1 cellular context compared by ENCODE assay signal in the genomic region with DNA sequence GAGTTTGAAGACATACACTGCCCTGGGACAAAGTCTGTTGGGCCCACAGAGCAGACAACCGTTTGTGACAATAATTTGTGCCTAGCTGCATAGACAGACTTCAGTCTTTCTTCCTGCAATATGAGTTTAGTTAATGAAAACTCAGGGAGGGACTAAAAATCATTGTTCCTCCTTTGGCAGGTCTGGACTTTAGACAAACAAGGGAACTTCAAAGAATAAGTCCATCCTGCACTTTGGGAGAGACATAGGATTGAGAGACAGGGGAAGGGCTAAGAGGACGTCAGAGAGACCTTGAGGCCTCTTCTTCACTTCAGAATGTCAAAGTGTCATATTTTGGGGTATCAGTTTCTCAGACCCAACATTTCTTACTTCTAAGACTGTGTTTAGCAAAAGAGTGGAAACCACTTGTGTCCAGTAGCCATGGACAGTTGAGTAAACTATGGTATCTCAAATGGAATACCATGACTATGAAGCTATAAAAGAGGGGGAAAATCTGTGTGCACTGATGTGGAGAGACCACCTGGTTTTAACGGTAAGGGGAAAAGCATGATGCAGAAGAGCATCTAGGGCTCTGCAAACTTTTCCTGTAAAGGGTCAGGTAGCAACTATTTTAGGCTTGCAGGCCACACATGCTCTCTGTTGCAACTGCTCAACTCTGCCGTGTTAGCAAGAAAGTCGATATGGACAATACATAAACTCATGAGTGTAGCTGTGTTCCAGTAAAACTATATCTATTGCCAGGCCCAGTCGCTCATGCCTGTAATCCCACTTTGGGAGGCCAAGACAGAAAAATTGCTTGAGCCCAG.
TF ChIP-seq lines count a peak whose summit lies in the region.

No MANE protein-coding gene starts in this region.

TF ChIP-seq in HepG2, 621 proteins besides CTCF, POLR2A, EP300 and RAD21 (continued from another document and continues in another):
- TF ChIP-seq, protein P1, sequence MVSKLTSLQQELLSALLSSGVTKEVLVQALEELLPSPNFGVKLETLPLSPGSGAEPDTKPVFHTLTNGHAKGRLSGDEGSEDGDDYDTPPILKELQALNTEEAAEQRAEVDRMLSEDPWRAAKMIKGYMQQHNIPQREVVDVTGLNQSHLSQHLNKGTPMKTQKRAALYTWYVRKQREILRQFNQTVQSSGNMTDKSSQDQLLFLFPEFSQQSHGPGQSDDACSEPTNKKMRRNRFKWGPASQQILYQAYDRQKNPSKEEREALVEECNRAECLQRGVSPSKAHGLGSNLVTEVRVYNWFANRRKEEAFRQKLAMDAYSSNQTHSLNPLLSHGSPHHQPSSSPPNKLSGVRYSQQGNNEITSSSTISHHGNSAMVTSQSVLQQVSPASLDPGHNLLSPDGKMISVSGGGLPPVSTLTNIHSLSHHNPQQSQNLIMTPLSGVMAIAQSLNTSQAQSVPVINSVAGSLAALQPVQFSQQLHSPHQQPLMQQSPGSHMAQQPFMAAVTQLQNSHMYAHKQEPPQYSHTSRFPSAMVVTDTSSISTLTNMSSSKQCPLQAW (CRISPR knock-in tag; IDR thresholded peaks at IDR 0.05), result 0 out of 2 replicates have a peak, but pooled peaks have one; percentile 7
- peak; percentile 29 for TF ChIP-seq TEAD3 (CRISPR knock-in tag; optimal IDR thresholded peaks at IDR 0.05; ENCODE audit: borderline replicate concordance)
- no peak for TF ChIP-seq ZNF616 (CRISPR knock-in tag; IDR thresholded peaks at IDR 0.05; ENCODE audit: low read depth)
- TF ChIP-seq KDM3A (CRISPR knock-in tag; IDR thresholded peaks at IDR 0.05; ENCODE audit: low read depth), result no peak
- TF ChIP-seq, protein P2, sequence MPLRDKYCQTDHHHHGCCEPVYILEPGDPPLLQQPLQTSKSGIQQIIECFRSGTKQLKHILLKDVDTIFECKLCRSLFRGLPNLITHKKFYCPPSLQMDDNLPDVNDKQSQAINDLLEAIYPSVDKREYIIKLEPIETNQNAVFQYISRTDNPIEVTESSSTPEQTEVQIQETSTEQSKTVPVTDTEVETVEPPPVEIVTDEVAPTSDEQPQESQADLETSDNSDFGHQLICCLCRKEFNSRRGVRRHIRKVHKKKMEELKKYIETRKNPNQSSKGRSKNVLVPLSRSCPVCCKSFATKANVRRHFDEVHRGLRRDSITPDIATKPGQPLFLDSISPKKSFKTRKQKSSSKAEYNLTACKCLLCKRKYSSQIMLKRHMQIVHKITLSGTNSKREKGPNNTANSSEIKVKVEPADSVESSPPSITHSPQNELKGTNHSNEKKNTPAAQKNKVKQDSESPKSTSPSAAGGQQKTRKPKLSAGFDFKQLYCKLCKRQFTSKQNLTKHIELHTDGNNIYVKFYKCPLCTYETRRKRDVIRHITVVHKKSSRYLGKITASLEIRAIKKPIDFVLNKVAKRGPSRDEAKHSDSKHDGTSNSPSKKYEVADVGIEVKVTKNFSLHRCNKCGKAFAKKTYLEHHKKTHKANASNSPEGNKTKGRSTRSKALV (CRISPR knock-in tag; IDR thresholded peaks at IDR 0.05), result no peak
- TF ChIP-seq RARA (CRISPR knock-in tag; IDR thresholded peaks at IDR 0.05), result peak; percentile 64; the same call in 1 of the 2 replicates
- TF ChIP-seq LCORL (IDR thresholded peaks at IDR 0.05), result no peak
- peak; percentile 66; the same call in 1 of the 2 replicates for TF ChIP-seq LCORL (CRISPR knock-in tag; IDR thresholded peaks at IDR 0.05)
- no peak for TF ChIP-seq ZFYVE20 (CRISPR knock-in tag; IDR thresholded peaks at IDR 0.05; ENCODE audit: borderline replicate concordance, low read depth)
- TF ChIP-seq HOXA9 (CRISPR knock-in tag; IDR thresholded peaks at IDR 0.05; ENCODE audit: borderline replicate concordance), result no peak
- peak; percentile 60 for TF ChIP-seq BCL6 (CRISPR knock-in tag; IDR thresholded peaks at IDR 0.05)
- TF ChIP-seq ZFY (CRISPR knock-in tag; IDR thresholded peaks at IDR 0.05), result no peak
- no peak for TF ChIP-seq ZSCAN25 (CRISPR knock-in tag; IDR thresholded peaks at IDR 0.05)
- no peak for TF ChIP-seq SP1 (IDR thresholded peaks at IDR 0.05)
- TF ChIP-seq SP1 (CRISPR knock-in tag; IDR thresholded peaks at IDR 0.05), result no peak
- peak; percentile 32; the same call in 1 of the 2 replicates for TF ChIP-seq ZMYM3 (CRISPR knock-in tag; IDR thresholded peaks at IDR 0.05)
- TF ChIP-seq, protein P3, sequence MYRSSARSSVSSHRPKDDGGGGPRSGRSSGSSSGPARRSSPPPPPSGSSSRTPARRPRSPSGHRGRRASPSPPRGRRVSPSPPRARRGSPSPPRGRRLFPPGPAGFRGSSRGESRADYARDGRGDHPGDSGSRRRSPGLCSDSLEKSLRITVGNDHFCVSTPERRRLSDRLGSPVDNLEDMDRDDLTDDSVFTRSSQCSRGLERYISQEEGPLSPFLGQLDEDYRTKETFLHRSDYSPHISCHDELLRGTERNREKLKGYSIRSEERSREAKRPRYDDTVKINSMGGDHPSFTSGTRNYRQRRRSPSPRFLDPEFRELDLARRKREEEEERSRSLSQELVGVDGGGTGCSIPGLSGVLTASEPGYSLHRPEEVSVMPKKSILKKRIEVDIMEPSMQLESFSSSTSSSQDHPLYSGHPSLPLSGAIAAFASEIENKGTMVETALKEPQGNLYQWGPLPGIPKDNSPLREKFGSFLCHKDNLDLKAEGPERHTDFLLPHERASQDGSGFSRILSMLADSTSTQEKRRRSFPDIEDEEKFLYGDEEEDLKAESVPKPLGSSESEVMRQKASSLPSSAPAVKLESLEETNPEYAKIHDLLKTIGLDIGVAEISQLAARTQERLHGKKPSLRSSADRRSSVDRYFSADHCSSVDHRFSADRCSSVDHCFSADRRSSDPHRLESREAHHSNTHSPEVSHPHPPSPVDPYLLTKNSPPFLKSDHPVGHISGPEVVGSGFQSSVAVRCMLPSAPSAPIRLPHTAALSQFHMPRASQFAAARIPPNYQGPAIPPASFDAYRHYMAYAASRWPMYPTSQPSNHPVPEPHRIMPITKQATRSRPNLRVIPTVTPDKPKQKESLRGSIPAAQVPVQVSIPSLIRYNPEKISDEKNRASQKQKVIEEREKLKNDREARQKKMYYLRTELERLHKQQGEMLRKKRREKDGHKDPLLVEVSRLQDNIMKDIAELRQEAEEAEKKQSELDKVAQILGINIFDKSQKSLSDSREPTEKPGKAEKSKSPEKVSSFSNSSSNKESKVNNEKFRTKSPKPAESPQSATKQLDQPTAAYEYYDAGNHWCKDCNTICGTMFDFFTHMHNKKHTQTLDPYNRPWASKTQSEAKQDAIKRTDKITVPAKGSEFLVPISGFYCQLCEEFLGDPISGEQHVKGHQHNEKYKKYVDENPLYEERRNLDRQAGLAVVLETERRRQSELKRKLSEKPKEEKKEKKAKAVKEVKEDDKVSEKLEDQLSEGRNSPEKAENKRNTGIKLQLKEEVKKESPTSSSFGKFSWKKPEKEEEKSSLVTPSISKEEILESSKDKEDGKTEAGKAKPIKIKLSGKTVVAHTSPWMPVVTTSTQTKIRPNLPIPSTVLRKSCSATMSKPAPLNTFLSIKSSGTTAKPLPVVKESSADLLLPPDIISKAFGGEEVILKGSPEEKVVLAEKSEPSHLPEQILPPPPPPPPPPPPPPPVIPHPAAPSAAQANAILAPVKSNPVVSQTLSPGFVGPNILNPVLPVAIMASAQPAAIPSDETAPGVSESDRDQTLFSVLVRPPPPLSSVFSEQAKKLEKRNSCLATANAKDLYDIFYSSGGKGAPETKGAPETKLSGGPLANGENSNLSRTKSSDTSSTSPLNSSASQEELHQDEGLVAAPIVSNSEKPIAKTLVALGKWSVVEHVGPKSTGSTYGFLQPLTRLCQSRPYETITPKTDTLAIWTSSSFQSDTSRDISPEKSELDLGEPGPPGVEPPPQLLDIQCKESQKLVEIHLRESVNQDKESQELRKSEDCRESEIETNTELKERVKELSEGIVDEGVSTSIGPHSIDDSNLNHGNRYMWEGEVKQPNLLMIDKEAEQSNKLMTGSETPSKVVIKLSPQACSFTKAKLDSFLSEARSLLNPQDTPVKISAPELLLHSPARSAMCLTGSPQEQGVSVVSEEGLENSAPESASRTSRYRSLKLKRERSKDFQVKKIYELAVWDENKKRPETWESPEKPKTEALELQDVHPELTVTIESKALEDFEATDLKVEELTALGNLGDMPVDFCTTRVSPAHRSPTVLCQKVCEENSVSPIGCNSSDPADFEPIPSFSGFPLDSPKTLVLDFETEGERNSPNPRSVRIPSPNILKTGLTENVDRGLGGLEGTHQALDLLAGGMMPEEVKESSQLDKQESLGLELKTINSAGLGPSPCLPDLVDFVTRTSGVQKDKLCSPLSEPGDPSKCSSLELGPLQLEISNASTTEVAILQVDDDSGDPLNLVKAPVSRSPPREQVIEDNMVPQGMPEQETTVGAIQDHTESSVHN (CRISPR knock-in tag; IDR thresholded peaks at IDR 0.05), result no peak
- TF ChIP-seq, protein P4, sequence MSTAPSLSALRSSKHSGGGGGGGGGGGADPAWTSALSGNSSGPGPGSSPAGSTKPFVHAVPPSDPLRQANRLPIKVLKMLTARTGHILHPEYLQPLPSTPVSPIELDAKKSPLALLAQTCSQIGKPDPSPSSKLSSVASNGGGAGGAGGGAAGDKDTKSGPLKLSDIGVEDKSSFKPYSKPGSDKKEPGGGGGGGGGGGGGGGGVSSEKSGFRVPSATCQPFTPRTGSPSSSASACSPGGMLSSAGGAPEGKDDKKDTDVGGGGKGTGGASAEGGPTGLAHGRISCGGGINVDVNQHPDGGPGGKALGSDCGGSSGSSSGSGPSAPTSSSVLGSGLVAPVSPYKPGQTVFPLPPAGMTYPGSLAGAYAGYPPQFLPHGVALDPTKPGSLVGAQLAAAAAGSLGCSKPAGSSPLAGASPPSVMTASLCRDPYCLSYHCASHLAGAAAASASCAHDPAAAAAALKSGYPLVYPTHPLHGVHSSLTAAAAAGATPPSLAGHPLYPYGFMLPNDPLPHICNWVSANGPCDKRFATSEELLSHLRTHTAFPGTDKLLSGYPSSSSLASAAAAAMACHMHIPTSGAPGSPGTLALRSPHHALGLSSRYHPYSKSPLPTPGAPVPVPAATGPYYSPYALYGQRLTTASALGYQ (CRISPR knock-in tag; IDR thresholded peaks at IDR 0.05), result 0 out of 2 replicates have a peak, but pooled peaks have one; percentile 15
- no peak for TF ChIP-seq ZSCAN21 (CRISPR knock-in tag; IDR thresholded peaks at IDR 0.05; ENCODE audit: borderline replicate concordance)
- TF ChIP-seq, protein P5, sequence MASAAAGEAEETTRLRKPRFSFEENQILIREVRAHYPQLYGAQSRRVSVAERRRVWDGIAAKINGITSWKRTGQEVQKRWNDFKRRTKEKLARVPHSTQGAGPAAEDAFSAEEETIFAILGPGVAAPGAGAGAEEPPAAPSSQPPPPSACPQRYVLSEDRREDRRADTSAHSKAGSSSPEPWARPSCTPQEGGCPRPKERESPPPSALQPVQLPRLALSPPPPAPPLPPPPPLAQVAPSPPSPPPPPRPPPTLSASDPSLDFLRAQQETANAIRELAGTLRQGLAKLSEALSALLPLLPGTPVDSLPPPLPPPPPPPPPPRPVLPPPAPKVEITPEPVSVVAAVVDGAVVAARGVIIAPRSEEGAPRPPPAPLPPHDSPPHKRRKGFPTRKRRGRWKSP (CRISPR knock-in tag; IDR thresholded peaks at IDR 0.05), result no peak
- no peak for TF ChIP-seq HDAC6 (IDR thresholded peaks at IDR 0.05; ENCODE audit: low read depth, low read length)
- TF ChIP-seq AKAP8 (CRISPR knock-in tag; IDR thresholded peaks at IDR 0.05), result no peak
- TF ChIP-seq, protein P6, sequence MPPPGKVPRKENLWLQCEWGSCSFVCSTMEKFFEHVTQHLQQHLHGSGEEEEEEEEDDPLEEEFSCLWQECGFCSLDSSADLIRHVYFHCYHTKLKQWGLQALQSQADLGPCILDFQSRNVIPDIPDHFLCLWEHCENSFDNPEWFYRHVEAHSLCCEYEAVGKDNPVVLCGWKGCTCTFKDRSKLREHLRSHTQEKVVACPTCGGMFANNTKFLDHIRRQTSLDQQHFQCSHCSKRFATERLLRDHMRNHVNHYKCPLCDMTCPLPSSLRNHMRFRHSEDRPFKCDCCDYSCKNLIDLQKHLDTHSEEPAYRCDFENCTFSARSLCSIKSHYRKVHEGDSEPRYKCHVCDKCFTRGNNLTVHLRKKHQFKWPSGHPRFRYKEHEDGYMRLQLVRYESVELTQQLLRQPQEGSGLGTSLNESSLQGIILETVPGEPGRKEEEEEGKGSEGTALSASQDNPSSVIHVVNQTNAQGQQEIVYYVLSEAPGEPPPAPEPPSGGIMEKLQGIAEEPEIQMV (CRISPR knock-in tag; IDR thresholded peaks at IDR 0.05; ENCODE audit: low read depth), result no peak
- TF ChIP-seq, protein P7, sequence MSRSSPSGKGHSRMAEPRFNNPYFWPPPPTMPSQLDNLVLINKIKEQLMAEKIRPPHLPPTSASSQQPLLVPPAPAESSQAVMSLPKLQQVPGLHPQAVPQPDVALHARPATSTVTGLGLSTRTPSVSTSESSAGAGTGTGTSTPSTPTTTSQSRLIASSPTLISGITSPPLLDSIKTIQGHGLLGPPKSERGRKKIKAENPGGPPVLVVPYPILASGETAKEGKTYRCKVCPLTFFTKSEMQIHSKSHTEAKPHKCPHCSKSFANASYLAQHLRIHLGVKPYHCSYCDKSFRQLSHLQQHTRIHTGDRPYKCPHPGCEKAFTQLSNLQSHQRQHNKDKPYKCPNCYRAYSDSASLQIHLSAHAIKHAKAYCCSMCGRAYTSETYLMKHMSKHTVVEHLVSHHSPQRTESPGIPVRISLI (CRISPR knock-in tag; IDR thresholded peaks at IDR 0.05; ENCODE audit: borderline replicate concordance), result no peak
- TF ChIP-seq, protein P8, sequence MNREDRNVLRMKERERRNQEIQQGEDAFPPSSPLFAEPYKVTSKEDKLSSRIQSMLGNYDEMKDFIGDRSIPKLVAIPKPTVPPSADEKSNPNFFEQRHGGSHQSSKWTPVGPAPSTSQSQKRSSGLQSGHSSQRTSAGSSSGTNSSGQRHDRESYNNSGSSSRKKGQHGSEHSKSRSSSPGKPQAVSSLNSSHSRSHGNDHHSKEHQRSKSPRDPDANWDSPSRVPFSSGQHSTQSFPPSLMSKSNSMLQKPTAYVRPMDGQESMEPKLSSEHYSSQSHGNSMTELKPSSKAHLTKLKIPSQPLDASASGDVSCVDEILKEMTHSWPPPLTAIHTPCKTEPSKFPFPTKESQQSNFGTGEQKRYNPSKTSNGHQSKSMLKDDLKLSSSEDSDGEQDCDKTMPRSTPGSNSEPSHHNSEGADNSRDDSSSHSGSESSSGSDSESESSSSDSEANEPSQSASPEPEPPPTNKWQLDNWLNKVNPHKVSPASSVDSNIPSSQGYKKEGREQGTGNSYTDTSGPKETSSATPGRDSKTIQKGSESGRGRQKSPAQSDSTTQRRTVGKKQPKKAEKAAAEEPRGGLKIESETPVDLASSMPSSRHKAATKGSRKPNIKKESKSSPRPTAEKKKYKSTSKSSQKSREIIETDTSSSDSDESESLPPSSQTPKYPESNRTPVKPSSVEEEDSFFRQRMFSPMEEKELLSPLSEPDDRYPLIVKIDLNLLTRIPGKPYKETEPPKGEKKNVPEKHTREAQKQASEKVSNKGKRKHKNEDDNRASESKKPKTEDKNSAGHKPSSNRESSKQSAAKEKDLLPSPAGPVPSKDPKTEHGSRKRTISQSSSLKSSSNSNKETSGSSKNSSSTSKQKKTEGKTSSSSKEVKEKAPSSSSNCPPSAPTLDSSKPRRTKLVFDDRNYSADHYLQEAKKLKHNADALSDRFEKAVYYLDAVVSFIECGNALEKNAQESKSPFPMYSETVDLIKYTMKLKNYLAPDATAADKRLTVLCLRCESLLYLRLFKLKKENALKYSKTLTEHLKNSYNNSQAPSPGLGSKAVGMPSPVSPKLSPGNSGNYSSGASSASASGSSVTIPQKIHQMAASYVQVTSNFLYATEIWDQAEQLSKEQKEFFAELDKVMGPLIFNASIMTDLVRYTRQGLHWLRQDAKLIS (CRISPR knock-in tag; IDR thresholded peaks at IDR 0.05), result no peak
- TF ChIP-seq, protein P9, sequence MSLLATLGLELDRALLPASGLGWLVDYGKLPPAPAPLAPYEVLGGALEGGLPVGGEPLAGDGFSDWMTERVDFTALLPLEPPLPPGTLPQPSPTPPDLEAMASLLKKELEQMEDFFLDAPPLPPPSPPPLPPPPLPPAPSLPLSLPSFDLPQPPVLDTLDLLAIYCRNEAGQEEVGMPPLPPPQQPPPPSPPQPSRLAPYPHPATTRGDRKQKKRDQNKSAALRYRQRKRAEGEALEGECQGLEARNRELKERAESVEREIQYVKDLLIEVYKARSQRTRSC (CRISPR knock-in tag; IDR thresholded peaks at IDR 0.05; ENCODE audit: low read depth), result no peak
- no peak for TF ChIP-seq YEATS4 (CRISPR knock-in tag; IDR thresholded peaks at IDR 0.05; ENCODE audit: borderline replicate concordance)
